1 cellular context compared by ENCODE assay signal in the genomic region with DNA sequence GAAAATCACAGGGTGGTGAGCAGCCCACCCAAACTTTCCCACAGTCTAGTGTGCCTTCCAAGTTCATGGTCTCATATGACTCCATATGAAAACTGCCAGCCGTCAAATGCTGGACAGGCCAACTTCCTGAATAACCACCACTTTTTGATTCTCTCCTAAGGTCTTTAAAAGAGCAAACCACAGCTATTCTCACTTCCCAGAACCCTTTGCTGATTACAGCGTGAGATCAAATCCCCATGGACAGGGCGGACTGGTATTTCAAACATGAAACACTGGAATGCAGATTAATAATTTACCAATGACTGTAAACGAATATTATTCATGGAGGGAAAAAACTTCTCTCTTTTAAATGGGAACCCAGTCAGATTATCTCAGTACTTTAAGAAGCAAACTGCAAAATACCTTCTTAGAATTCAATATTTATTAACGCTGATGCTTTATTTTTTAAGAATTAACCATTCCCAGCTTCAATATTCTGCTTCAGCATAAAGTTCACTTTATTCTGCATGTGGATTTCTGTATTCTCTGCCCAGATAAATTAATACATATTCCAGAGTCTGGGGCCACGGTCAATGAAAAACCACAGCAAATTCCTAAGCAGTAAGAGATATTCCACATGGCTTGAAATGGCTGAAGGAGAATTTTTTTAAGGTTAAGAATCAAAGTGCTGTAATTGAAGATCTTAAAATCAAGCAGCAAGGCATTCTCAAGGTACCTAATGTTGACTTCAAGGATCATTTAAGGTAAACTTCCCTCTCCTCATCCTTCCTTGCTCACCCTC.
TF ChIP-seq lines count a peak whose summit lies in the region.

No MANE protein-coding gene starts in this region.

TF ChIP-seq in HepG2, 621 proteins besides CTCF, POLR2A, EP300 and RAD21 (continued from another document):
- no peak for TF ChIP-seq ZNF354B (CRISPR knock-in tag; IDR thresholded peaks at IDR 0.05)
- TF ChIP-seq, protein P1, sequence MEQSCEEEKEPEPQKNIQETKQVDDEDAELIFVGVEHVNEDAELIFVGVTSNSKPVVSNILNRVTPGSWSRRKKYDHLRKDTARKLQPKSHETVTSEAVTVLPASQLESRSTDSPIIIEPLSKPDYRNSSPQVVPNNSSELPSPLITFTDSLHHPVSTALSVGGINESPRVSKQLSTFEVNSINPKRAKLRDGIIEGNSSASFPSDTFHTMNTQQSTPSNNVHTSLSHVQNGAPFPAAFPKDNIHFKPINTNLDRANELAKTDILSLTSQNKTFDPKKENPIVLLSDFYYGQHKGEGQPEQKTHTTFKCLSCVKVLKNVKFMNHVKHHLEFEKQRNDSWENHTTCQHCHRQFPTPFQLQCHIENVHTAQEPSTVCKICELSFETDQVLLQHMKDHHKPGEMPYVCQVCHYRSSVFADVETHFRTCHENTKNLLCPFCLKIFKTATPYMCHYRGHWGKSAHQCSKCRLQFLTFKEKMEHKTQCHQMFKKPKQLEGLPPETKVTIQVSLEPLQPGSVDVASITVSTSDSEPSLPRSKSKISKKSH (CRISPR knock-in tag; IDR thresholded peaks at IDR 0.05; ENCODE audit: borderline replicate concordance), result no peak
- no peak for TF ChIP-seq ZNF34 (CRISPR knock-in tag; IDR thresholded peaks at IDR 0.05; ENCODE audit: borderline replicate concordance)
- no peak for TF ChIP-seq ZNF766 (CRISPR knock-in tag; IDR thresholded peaks at IDR 0.05; ENCODE audit: borderline replicate concordance)
- no peak for TF ChIP-seq ZNF3 (CRISPR knock-in tag; IDR thresholded peaks at IDR 0.05)
- TF ChIP-seq, protein P2, sequence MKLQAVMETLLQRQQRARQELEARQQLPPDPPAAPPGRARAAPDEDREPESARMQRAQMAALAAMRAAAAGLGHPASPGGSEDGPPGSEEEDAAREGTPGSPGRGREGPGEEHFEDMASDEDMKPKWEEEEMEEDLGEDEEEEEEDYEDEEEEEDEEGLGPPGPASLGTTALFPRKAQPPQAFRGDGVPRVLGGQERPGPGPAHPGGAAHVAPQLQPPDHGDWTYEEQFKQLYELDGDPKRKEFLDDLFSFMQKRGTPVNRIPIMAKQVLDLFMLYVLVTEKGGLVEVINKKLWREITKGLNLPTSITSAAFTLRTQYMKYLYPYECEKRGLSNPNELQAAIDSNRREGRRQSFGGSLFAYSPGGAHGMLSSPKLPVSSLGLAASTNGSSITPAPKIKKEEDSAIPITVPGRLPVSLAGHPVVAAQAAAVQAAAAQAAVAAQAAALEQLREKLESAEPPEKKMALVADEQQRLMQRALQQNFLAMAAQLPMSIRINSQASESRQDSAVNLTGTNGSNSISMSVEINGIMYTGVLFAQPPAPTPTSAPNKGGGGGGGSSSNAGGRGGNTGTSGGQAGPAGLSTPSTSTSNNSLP (IDR thresholded peaks at IDR 0.05; ENCODE audit: low read depth, low read length), result peak; percentile 91
- no peak for TF ChIP-seq SMARCC2 (IDR thresholded peaks at IDR 0.05)
- TF ChIP-seq, protein P3, sequence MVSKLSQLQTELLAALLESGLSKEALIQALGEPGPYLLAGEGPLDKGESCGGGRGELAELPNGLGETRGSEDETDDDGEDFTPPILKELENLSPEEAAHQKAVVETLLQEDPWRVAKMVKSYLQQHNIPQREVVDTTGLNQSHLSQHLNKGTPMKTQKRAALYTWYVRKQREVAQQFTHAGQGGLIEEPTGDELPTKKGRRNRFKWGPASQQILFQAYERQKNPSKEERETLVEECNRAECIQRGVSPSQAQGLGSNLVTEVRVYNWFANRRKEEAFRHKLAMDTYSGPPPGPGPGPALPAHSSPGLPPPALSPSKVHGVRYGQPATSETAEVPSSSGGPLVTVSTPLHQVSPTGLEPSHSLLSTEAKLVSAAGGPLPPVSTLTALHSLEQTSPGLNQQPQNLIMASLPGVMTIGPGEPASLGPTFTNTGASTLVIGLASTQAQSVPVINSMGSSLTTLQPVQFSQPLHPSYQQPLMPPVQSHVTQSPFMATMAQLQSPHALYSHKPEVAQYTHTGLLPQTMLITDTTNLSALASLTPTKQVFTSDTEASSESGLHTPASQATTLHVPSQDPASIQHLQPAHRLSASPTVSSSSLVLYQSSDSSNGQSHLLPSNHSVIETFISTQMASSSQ (IDR thresholded peaks at IDR 0.05; ENCODE audit: low read depth), result peak; percentile 90
- TF ChIP-seq, protein P3 (CRISPR knock-in tag; IDR thresholded peaks at IDR 0.05; ENCODE audit: borderline replicate concordance), result peak; percentile 91; the same call in 1 of the 2 replicates
- TF ChIP-seq MAFG (CRISPR knock-in tag; IDR thresholded peaks at IDR 0.05), result no peak
- TF ChIP-seq, protein P4, sequence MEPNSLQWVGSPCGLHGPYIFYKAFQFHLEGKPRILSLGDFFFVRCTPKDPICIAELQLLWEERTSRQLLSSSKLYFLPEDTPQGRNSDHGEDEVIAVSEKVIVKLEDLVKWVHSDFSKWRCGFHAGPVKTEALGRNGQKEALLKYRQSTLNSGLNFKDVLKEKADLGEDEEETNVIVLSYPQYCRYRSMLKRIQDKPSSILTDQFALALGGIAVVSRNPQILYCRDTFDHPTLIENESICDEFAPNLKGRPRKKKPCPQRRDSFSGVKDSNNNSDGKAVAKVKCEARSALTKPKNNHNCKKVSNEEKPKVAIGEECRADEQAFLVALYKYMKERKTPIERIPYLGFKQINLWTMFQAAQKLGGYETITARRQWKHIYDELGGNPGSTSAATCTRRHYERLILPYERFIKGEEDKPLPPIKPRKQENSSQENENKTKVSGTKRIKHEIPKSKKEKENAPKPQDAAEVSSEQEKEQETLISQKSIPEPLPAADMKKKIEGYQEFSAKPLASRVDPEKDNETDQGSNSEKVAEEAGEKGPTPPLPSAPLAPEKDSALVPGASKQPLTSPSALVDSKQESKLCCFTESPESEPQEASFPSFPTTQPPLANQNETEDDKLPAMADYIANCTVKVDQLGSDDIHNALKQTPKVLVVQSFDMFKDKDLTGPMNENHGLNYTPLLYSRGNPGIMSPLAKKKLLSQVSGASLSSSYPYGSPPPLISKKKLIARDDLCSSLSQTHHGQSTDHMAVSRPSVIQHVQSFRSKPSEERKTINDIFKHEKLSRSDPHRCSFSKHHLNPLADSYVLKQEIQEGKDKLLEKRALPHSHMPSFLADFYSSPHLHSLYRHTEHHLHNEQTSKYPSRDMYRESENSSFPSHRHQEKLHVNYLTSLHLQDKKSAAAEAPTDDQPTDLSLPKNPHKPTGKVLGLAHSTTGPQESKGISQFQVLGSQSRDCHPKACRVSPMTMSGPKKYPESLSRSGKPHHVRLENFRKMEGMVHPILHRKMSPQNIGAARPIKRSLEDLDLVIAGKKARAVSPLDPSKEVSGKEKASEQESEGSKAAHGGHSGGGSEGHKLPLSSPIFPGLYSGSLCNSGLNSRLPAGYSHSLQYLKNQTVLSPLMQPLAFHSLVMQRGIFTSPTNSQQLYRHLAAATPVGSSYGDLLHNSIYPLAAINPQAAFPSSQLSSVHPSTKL (CRISPR knock-in tag; IDR thresholded peaks at IDR 0.05), result peak; percentile 48
- TF ChIP-seq, protein P5, sequence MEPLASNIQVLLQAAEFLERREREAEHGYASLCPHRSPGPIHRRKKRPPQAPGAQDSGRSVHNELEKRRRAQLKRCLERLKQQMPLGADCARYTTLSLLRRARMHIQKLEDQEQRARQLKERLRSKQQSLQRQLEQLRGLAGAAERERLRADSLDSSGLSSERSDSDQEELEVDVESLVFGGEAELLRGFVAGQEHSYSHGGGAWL (CRISPR knock-in tag; IDR thresholded peaks at IDR 0.05), result no peak
- no peak for TF ChIP-seq ZNF615 (CRISPR knock-in tag; IDR thresholded peaks at IDR 0.05; ENCODE audit: borderline replicate concordance)
- TF ChIP-seq, protein P6, sequence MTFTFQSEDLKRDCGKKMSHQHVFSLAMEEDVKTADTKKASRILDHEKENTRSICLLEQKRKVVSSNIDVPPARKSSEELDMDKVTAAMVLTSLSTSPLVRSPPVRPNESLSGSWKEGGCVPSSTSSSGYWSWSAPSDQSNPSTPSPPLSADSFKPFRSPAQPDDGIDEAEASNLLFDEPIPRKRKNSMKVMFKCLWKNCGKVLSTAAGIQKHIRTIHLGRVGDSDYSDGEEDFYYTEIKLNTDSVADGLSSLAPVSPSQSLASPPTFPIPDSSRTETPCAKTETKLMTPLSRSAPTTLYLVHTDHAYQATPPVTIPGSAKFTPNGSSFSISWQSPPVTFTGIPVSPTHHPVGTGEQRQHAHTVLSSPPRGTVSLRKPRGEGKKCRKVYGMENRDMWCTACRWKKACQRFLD (CRISPR knock-in tag; IDR thresholded peaks at IDR 0.05; ENCODE audit: borderline replicate concordance), result no peak
- TF ChIP-seq NCOA2 (CRISPR knock-in tag; IDR thresholded peaks at IDR 0.05), result peak; percentile 34; the same call in 1 of the 2 replicates
